Comparison of ENCODE assay signal across 1 cellular context in genomic region chr5:133602829-133603380, GRCh38.
TF ChIP-seq lines count a peak whose summit lies in the region.

No MANE protein-coding gene starts in this region.

TF ChIP-seq in HEK293, 187 proteins besides CTCF, POLR2A, EP300 and RAD21 (continued from another document):
- TF ChIP-seq GLIS1 (tag by site-specific recombination; IDR thresholded peaks at IDR 0.05) (peak; percentile 33; the same call in 1 of the 2 replicates), HOXA7 (CRISPR knock-in tag; IDR thresholded peaks at IDR 0.05; ENCODE audit: borderline replicate concordance) (no peak), PRDM6 (tag by site-specific recombination; IDR thresholded peaks at IDR 0.05) (peak; percentile 44; the same call in 1 of the 2 replicates), ZNF324 (tag by site-specific recombination; IDR thresholded peaks at IDR 0.05) (no peak), ZNF132 (tag by site-specific recombination; IDR thresholded peaks at IDR 0.05; ENCODE audit: borderline replicate concordance) (no peak), ZNF701 (tag by site-specific recombination; IDR thresholded peaks at IDR 0.05) (no peak), FEZF1 (tag by site-specific recombination; IDR thresholded peaks at IDR 0.05) (no peak), ZNF830 (tag by site-specific recombination; IDR thresholded peaks at IDR 0.05; ENCODE audit: low read depth) (no peak)
